In genomic region chr16:47463771-47464624, GRCh38 we compare ENCODE assay signal across 2 cellular contexts.
TF ChIP-seq lines count a peak whose summit lies in the region.

No MANE protein-coding gene starts in this region.

TF ChIP-seq in SK-N-SH, 30 proteins besides CTCF, POLR2A, EP300 and RAD21 (continued from another document):
- TF ChIP-seq USF2 (IDR thresholded peaks at IDR 0.05; ENCODE audit: borderline replicate concordance, low read depth, low read length), result no peak

TF ChIP-seq in SK-N-SH treated with all-trans-retinoic acid at 6 μM for 48 hours, 23 proteins besides CTCF, POLR2A, EP300 and RAD21 (continued from another document):
- no peak for TF ChIP-seq CREB5 (CRISPR knock-in tag; IDR thresholded peaks at IDR 0.05; ENCODE audit: low read depth)
- TF ChIP-seq RARB (CRISPR knock-in tag; IDR thresholded peaks at IDR 0.05), result no peak
- TF ChIP-seq, protein P1, sequence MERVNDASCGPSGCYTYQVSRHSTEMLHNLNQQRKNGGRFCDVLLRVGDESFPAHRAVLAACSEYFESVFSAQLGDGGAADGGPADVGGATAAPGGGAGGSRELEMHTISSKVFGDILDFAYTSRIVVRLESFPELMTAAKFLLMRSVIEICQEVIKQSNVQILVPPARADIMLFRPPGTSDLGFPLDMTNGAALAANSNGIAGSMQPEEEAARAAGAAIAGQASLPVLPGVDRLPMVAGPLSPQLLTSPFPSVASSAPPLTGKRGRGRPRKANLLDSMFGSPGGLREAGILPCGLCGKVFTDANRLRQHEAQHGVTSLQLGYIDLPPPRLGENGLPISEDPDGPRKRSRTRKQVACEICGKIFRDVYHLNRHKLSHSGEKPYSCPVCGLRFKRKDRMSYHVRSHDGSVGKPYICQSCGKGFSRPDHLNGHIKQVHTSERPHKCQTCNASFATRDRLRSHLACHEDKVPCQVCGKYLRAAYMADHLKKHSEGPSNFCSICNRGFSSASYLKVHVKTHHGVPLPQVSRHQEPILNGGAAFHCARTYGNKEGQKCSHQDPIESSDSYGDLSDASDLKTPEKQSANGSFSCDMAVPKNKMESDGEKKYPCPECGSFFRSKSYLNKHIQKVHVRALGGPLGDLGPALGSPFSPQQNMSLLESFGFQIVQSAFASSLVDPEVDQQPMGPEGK (CRISPR knock-in tag; IDR thresholded peaks at IDR 0.05; ENCODE audit: borderline replicate concordance), result no peak
- no peak for TF ChIP-seq TCF4 (CRISPR knock-in tag; IDR thresholded peaks at IDR 0.05; ENCODE audit: borderline replicate concordance)
- TF ChIP-seq ZFP30 (CRISPR knock-in tag; IDR thresholded peaks at IDR 0.05), result no peak
- no peak for TF ChIP-seq OSR1 (CRISPR knock-in tag; IDR thresholded peaks at IDR 0.05)
- no peak for TF ChIP-seq GLIS3 (CRISPR knock-in tag; IDR thresholded peaks at IDR 0.05)
- TF ChIP-seq ESRRG (CRISPR knock-in tag; IDR thresholded peaks at IDR 0.05), result no peak
- no peak for TF ChIP-seq ZNF565 (CRISPR knock-in tag; conservative IDR thresholded peaks at IDR 0.05; ENCODE audit: low read depth)
- no peak for TF ChIP-seq PPARA (CRISPR knock-in tag; IDR thresholded peaks at IDR 0.05; ENCODE audit: borderline replicate concordance)
- no peak for TF ChIP-seq ARNTL (CRISPR knock-in tag; IDR thresholded peaks at IDR 0.05; ENCODE audit: borderline replicate concordance, low read depth)
- no peak for TF ChIP-seq ZC3H10 (CRISPR knock-in tag; IDR thresholded peaks at IDR 0.05)
- no peak for TF ChIP-seq TSHZ2 (CRISPR knock-in tag; IDR thresholded peaks at IDR 0.05)
TF ChIP-seq in SK-N-SH treated with all-trans-retinoic acid at 6 μM for 48 hours: peak in this region for 0.
